34 cellular contexts compared by ENCODE assay signal in genomic region chr11:36931167-36931566, GRCh38.
A peak's percentile ranks its signal among the peaks of the same experiment; 100 is the strongest.
DNase-seq lines count a peak whose midpoint lies in the region; ATAC-seq, FAIRE-seq and TF ChIP-seq lines count a peak whose summit lies in the region.
"Had no signal": no experiment of that assay in that cellular context is flagged by ENCODE, and none has a peak within 500 bp of the region (broad histone marks: within the 10 kb centered on the region; RNA-seq: fewer than 3 reads in every experiment).

No MANE protein-coding gene starts in this region.

- no peaks in the 10 kb centered on the region for H3K4me1 ChIP-seq in HepG2 (ENCODE audit: insufficient read depth, low read length)
- no peaks in the 10 kb centered on the region for H3K4me1 ChIP-seq in right lobe of liver
- peaks cover 12% of the 10 kb centered on the region for H3K4me1 ChIP-seq in OCI-LY3 (ENCODE audit: low read length)
- H3K4me1 ChIP-seq: A549; BE2C; BLaER1; BLaER1 treated with 17β-estradiol and CSF1 and Interleukin-3, amounts not matched to agents 10 nM and 100 nM; Caco-2 had no signal

- no peaks in the 10 kb centered on the region for H3K27me3 ChIP-seq in HepG2 (ENCODE audit: control insufficient read depth in 1 of 2, insufficient read depth in 2 of 2, low read length in 2 of 2)
- H3K27me3 ChIP-seq in right lobe of liver: no peaks in the 10 kb centered on the region
- H3K27me3 ChIP-seq in OCI-LY3 (ENCODE audit: low read depth, low read length): peaks cover 71% of the 10 kb centered on the region
- H3K27me3 ChIP-seq in neural cell (ENCODE audit: insufficient read depth, low read depth, low read length): no peaks in the 10 kb centered on the region
- H3K27me3 ChIP-seq: BE2C; BLaER1; BLaER1 treated with 17β-estradiol and CSF1 and Interleukin-3, amounts not matched to agents 10 nM and 100 nM had no signal

- H3F3A ChIP-seq in neural cell (ENCODE audit: insufficient read depth, low read length, poor library complexity, severe bottlenecking): no peaks in the 10 kb centered on the region

- H4K20me1 ChIP-seq in HepG2 (ENCODE audit: insufficient read depth, low read length) (no peaks in the 10 kb centered on the region), OCI-LY3 (ENCODE audit: insufficient read depth, low read length) (0 out of 2 replicates have a peak, but pooled peaks cover 7% of the 10 kb centered on the region), neural cell (ENCODE audit: insufficient read depth) (no peaks in the 10 kb centered on the region)
- H4K20me1 ChIP-seq: BLaER1; BLaER1 treated with 17β-estradiol and CSF1 and Interleukin-3, amounts not matched to agents 10 nM and 100 nM had no signal

- TF ChIP-seq CTCF in HepG2 (CRISPR knock-in tag; IDR thresholded peaks at IDR 0.05) (no peak), right lobe of liver (IDR thresholded peaks at IDR 0.05) (no peak), OCI-LY3 (IDR thresholded peaks at IDR 0.05; ENCODE audit: low read depth, low read length) (no peak), neural cell (IDR thresholded peaks at IDR 0.05; ENCODE audit: poor library complexity, severe bottlenecking) (no peak)

- in situ Hi-C loops in HepG2 (cut with HindIII; ENCODE audit: extremely low pct_ligation_motif_present, low pct_unique_long_range_greater_than_20kb): no loop called here

- H2AFZ ChIP-seq in HepG2 (ENCODE audit: low read length): peak overlapping the region; percentile 8
- no peak overlapping the region for H2AFZ ChIP-seq in OCI-LY3 (ENCODE audit: low read depth, low read length)
- H2AFZ ChIP-seq in neural cell (ENCODE audit: low read depth, low read length): no peak overlapping the region

- intact Hi-C loops in HepG2 (cut with micrococcal nuclease; ENCODE audit: unreplicated experiment) (no loop called here), right lobe of liver (cut with DNase I) (no loop called here)

- H3K9ac ChIP-seq in HepG2 (ENCODE audit: insufficient read depth, low read depth, low read length) (no peak overlapping the region), OCI-LY3 (ENCODE audit: low read length) (no peak overlapping the region), neural cell (ENCODE audit: low read length) (no peak overlapping the region)
- H3K9ac ChIP-seq: BLaER1; BLaER1 treated with 17β-estradiol and CSF1 and Interleukin-3, amounts not matched to agents 10 nM and 100 nM had no signal

- CTCF ChIA-PET in HepG2 (lab: Yijun Ruan, JAX; ENCODE audit: low intra/inter-chr PET ratio, low total read pairs): no interaction called here

- ATAC-seq in HepG2 (no peak), right lobe of liver (no peak)
- ATAC-seq: A549; CD8-positive, alpha-beta T cell had no signal

- no peak for TF ChIP-seq POLR2A in HepG2 (IDR thresholded peaks at IDR 0.05; ENCODE audit: insufficient read depth in 1 of 2, low read depth in 2 of 2, low read length in 2 of 2)
- no peak for TF ChIP-seq POLR2A in right lobe of liver (IDR thresholded peaks at IDR 0.05)

- H3K4me3 ChIP-seq in HepG2 (replicated peaks in 1 of 3; ENCODE audit: insufficient read depth in 1 of 3, low read depth in 2 of 3, low read length in 3 of 3) (no peak overlapping the region), right lobe of liver (no peak overlapping the region), OCI-LY3 (ENCODE audit: low read length) (no peak overlapping the region), neural cell (ENCODE audit: low read length) (no peak overlapping the region)
- H3K4me3 ChIP-seq: A549; BLaER1; BLaER1 treated with 17β-estradiol and CSF1 and Interleukin-3, amounts not matched to agents 10 nM and 100 nM had no signal

- FAIRE-seq in HepG2 (lab: Jason Lieb, UNC): no peak
- FAIRE-seq: A204.1, A549 had no signal

- BruUV-seq in HepG2 (replicated peaks; lab: Mats Ljungman, UMichigan): no TSS peak

- TF ChIP-seq EP300 in HepG2 (IDR thresholded peaks at IDR 0.05; ENCODE audit: low read depth in 2 of 2, low read length in 2 of 2) (no peak), HepG2 (CRISPR knock-in tag; IDR thresholded peaks at IDR 0.05; ENCODE audit: borderline replicate concordance) (no peak), neural cell (conservative IDR thresholded peaks at IDR 0.05; ENCODE audit: poor library complexity, severe bottlenecking) (peak; percentile 58)

- H3K9me2 ChIP-seq in neural cell (ENCODE audit: insufficient read depth, low read length): no peaks in the 10 kb centered on the region

- TF ChIP-seq RAD21 in HepG2 (CRISPR knock-in tag; IDR thresholded peaks at IDR 0.05) (no peak), neural cell (conservative IDR thresholded peaks at IDR 0.05) (no peak)

- POLR2A ChIA-PET in HepG2 (lab: Yijun Ruan, JAX): no interaction called here

- no peak overlapping the region for H3K27ac ChIP-seq in HepG2 (ENCODE audit: extremely low read length, insufficient read depth, low read length)
- no peak overlapping the region for H3K27ac ChIP-seq in right lobe of liver
- no peak overlapping the region for H3K27ac ChIP-seq in OCI-LY3 (ENCODE audit: low read length)
- H3K27ac ChIP-seq in neural cell (ENCODE audit: low read length): peak overlapping the region; percentile 33
- H3K27ac ChIP-seq: 22Rv1; A549; BLaER1; BLaER1 treated with 17β-estradiol and CSF1 and Interleukin-3, amounts not matched to agents 10 nM and 100 nM; C4-2B had no signal

- DNase-seq in HepG2 (ENCODE audit: low spot score) (no peak), right lobe of liver (no peak), D341Med (ENCODE audit: low spot score) (peak; percentile 15), ureter (ENCODE audit: low spot score) (no peak)
- no peak for DNase-seq in activated CD8-positive, alpha-beta memory T cell treated with anti-CD3 and anti-CD28 coated beads for 24 hours
- DNase-seq in stimulated activated CD4-positive, alpha-beta T cell treated with anti-CD3 and anti-CD28 coated beads, Interleukin-2, amount 100 ng/mL, for 48 hours: no peak
- DNase-seq: 8988T; ACHN; AML-193; BE2C; C1 segment of cervical spinal cord; Caco-2; Calu3; CD4-positive, alpha-beta memory T cell; CD4-positive, alpha-beta T cell; CD4-positive, CD25-positive, alpha-beta regulatory T cell; CD8-positive, alpha-beta memory T cell; CD8-positive, alpha-beta T cell; COR-L47; DMS 273 treated with DMSO at 0.1 percent for 48 hours; DMS153; DMS53; DMS79; DMS79 treated with DMSO at 0.1 percent for 48 hours; DND-41; EL had no signal

- H3K79me2 ChIP-seq in HepG2 (ENCODE audit: insufficient read depth, low read length) (no peaks in the 10 kb centered on the region), OCI-LY3 (ENCODE audit: low read length) (no peaks in the 10 kb centered on the region), neural cell (replicated peaks; ENCODE audit: insufficient read depth, low read length) (no peaks in the 10 kb centered on the region)

- 0 out of 2 replicates have a peak, but pooled peaks cover 4% of the 10 kb centered on the region for H3K9me3 ChIP-seq in HepG2 (ENCODE audit: low read length)
- no peaks in the 10 kb centered on the region for H3K9me3 ChIP-seq in right lobe of liver
- H3K9me3 ChIP-seq in OCI-LY3 (ENCODE audit: insufficient read depth, low read length): no peaks in the 10 kb centered on the region
- H3K9me3 ChIP-seq in neural cell (ENCODE audit: low read length): no peaks in the 10 kb centered on the region
- H3K9me3 ChIP-seq: A549, BE2C, Caco-2 had no signal

- 2% methylated on average over 4 of the region's 4 CpGs for WGBS in HepG2 (ENCODE audit: low lambda C conversion rate)
- 56% methylated on average over 4 of the region's 4 CpGs for WGBS in right lobe of liver (ENCODE audit: insufficient coverage, low coverage, low lambda C conversion rate, missing lambda C conversion rate)

- H3K36me3 ChIP-seq in HepG2 (replicated peaks in 1 of 2; ENCODE audit: control insufficient read depth in 1 of 2, insufficient read depth in 2 of 2, low read length in 2 of 2): no peaks in the 10 kb centered on the region
- H3K36me3 ChIP-seq in right lobe of liver: no peaks in the 10 kb centered on the region
- H3K36me3 ChIP-seq in OCI-LY3 (replicated peaks; ENCODE audit: low read depth, low read length): no peaks in the 10 kb centered on the region
- no peaks in the 10 kb centered on the region for H3K36me3 ChIP-seq in neural cell (ENCODE audit: insufficient read depth, low read length)
- H3K36me3 ChIP-seq: BE2C; BLaER1; BLaER1 treated with 17β-estradiol and CSF1 and Interleukin-3, amounts not matched to agents 10 nM and 100 nM had no signal

- H3K4me2 ChIP-seq in HepG2 (ENCODE audit: low read depth, low read length): no peak overlapping the region
- peak overlapping the region; percentile 25 for H3K4me2 ChIP-seq in OCI-LY3 (ENCODE audit: low read length)
- H3K4me2 ChIP-seq in neural cell (ENCODE audit: low read length): no peak overlapping the region
- H3K4me2 ChIP-seq: A549; BLaER1; BLaER1 treated with 17β-estradiol and CSF1 and Interleukin-3, amounts not matched to agents 10 nM and 100 nM had no signal

TF ChIP-seq in HepG2, 621 proteins besides CTCF, POLR2A, EP300 and RAD21 (continues in another document):
- no peak for TF ChIP-seq ZNF430 (CRISPR knock-in tag; IDR thresholded peaks at IDR 0.05)
- no peak for TF ChIP-seq SNAI1 (CRISPR knock-in tag; IDR thresholded peaks at IDR 0.05; ENCODE audit: borderline replicate concordance)
- no peak for TF ChIP-seq KDM3A (CRISPR knock-in tag; IDR thresholded peaks at IDR 0.05; ENCODE audit: low read depth)
- no peak for TF ChIP-seq ZNF780A (CRISPR knock-in tag; IDR thresholded peaks at IDR 0.05)
- TF ChIP-seq FOXC1 (CRISPR knock-in tag; IDR thresholded peaks at IDR 0.05; ENCODE audit: borderline replicate concordance): no peak
- no peak for TF ChIP-seq NR1H2 (CRISPR knock-in tag; IDR thresholded peaks at IDR 0.05; ENCODE audit: borderline replicate concordance, low read depth)
- no peak for TF ChIP-seq ZNF234 (CRISPR knock-in tag; conservative IDR thresholded peaks at IDR 0.05)
- TF ChIP-seq HIVEP1 (CRISPR knock-in tag; IDR thresholded peaks at IDR 0.05): no peak
- no peak for TF ChIP-seq SUZ12 (IDR thresholded peaks at IDR 0.05; ENCODE audit: low read depth, low read length)
- no peak for TF ChIP-seq KLF13 (CRISPR knock-in tag; IDR thresholded peaks at IDR 0.05)
- TF ChIP-seq TAF1 (CRISPR knock-in tag; IDR thresholded peaks at IDR 0.05): no peak

TF ChIP-seq in neural cell, 6 proteins besides CTCF, POLR2A, EP300 and RAD21 (continues in another document):
- TF ChIP-seq MXI1 (conservative IDR thresholded peaks at IDR 0.05; ENCODE audit: poor library complexity, severe bottlenecking): no peak
- TF ChIP-seq EZH2 (IDR thresholded peaks at IDR 0.05; ENCODE audit: borderline replicate concordance, insufficient read depth, low read length, poor library complexity, severe bottlenecking): no peak
- TF ChIP-seq POLR2AphosphoS5 (IDR thresholded peaks at IDR 0.05): peak; percentile 61
- no peak for TF ChIP-seq SMC3 (conservative IDR thresholded peaks at IDR 0.05; ENCODE audit: poor library complexity)
- no peak for TF ChIP-seq TAF1 (IDR thresholded peaks at IDR 0.05; ENCODE audit: low read depth)
